Comparison of ENCODE assay signal across 8 cellular contexts in the genomic region with DNA sequence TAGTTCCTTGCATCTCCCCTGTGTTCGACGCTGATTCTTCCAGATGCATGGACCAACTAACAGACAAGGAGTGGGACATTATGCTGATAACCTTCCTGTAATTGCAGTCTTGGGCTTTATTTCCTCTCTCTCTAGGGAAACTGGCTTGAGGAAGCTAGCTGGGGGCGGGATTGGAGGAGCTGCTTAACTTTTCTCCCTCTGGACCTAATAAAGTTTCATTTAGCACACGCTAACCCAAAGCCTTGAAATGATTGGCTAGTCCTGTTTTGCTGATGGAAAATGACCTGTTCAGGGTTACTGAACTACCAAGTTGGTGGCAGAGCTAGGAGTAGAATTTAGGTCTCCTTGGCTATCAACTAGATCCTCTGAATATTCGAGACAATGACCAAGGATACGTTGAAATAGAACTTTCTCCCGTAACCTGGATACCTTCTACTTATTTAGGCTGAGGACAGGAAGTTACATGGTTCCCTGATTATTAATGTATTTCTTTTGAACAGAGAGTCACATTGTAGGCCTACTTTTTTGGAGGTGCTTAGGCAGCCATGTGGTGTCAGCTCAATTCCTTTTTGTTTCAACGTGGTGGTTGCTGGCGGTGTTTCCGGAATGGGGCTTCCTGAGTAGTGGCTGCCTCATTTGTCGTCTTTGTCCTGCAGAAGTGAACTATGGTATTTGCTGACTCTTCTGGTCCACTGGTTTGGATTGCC. TPM values are rescaled to one million over a fixed set of nuclear protein-coding genes. Genes with fewer than 3 reads are reported as not detected.
DNase-seq lines count a peak whose midpoint lies in the region; ATAC-seq and TF ChIP-seq lines count a peak whose summit lies in the region.

No MANE protein-coding gene starts in this region.

- H3K27ac ChIP-seq in H9 (ENCODE audit: insufficient read length, low read depth, low read length) (no peak overlapping the region), skin epidermis (peak overlapping the region in 9 of 21 experiments; percentile 5 to 91 (median 21))

- H3K9me3 ChIP-seq in H9 (ENCODE audit: control insufficient read depth, low read depth, low read length), result peaks cover 6% of the 10 kb centered on the region

- peaks cover 61 to 63% of the 10 kb centered on the region in 2 experiments for H3K9me3 Mint-ChIP-seq in H9

- H3K79me1 ChIP-seq in H9 (ENCODE audit: insufficient read depth, low read depth, low read length, poor library complexity, severe bottlenecking), result no peaks in the 10 kb centered on the region

- H3K4ac ChIP-seq in H9 (ENCODE audit: low read depth, low read length), result no peak overlapping the region

- H2BK12ac ChIP-seq in H9 (ENCODE audit: insufficient read length, low read depth, low read length), result no peak overlapping the region

- POLR2A ChIA-PET in HEK293T (lab: Yijun Ruan, JAX), result interaction anchor here (2.3 kb wide), 1 partner anchor 34 kb away, joined by 8 read pairs; a partner anchor contains a TSS

- peak overlapping the region; percentile 76 for H3K4me2 ChIP-seq in H9 (ENCODE audit: insufficient read depth, insufficient read length, low read length)

- H3K27me3 ChIP-seq in H9 (ENCODE audit: insufficient read depth, low read length), result no peaks in the 10 kb centered on the region

- no peak overlapping the region for H2BK20ac ChIP-seq in H9 (ENCODE audit: low read depth, low read length, poor library complexity, severe bottlenecking)

- no peaks in the 10 kb centered on the region for H3K27me3 Mint-ChIP-seq in H9 (ENCODE audit: low read depth)

- no peak overlapping the region for H2AK5ac ChIP-seq in H9 (ENCODE audit: insufficient read length, low read length)

- no peak overlapping the region for H4K8ac ChIP-seq in H9 (replicated peaks; ENCODE audit: insufficient read length, low read depth, low read length)

- H3K23me2 ChIP-seq in H9 (ENCODE audit: insufficient read length, low read depth, low read length, poor library complexity, severe bottlenecking), result peaks cover 4% of the 10 kb centered on the region

- no peak overlapping the region for H3T11ph ChIP-seq in H9 (ENCODE audit: low read length)

- WGBS in H9 (ENCODE audit: extremely low coverage, insufficient read length, low lambda C conversion rate), result no CpG with 5 or more reads among the region's 11 CpGs

- H3K4me3 ChIP-seq in epithelial cell of esophagus (ENCODE audit: low read length) (peak overlapping the region; percentile 90), skin epidermis (peak overlapping the region; percentile 55 to 89 (median 71))

- no peak overlapping the region for H3K23ac ChIP-seq in H9 (ENCODE audit: insufficient read length, low read depth, low read length)

- peaks cover 2% of the 10 kb centered on the region for H4K20me1 ChIP-seq in H9 (ENCODE audit: control insufficient read depth, insufficient read depth, insufficient read length)

- H4K5ac ChIP-seq in H9 (ENCODE audit: insufficient read length, low read depth, low read length), result no peak overlapping the region

- H2BK120ac ChIP-seq in H9 (ENCODE audit: low read depth, low read length, poor library complexity, severe bottlenecking), result no peak overlapping the region

- ATAC-seq in HG03159 (IDR thresholded peaks at IDR 0.05; ENCODE audit: unreplicated experiment), result no peak

- H2BK15ac ChIP-seq in H9 (ENCODE audit: low read depth, low read length), result no peak overlapping the region

- no peak overlapping the region for H2AFZ ChIP-seq in H9 (ENCODE audit: low read length)

- no peaks in the 10 kb centered on the region for H3K4me1 ChIP-seq in H9 (ENCODE audit: insufficient read depth, low read length)

- 0 out of 7 replicates have a peak overlapping the region, but pooled peaks of 1 of the 3 experiments have one; percentile 12 for H3K27ac Mint-ChIP-seq in H9

- no peak for TF ChIP-seq CTCF in H9 (conservative IDR thresholded peaks at IDR 0.05)
- TF ChIP-seq CTCF in epithelial cell of esophagus (IDR thresholded peaks at IDR 0.05; ENCODE audit: insufficient read depth, low read depth, low read length, missing control alignments), result no peak

- no peak overlapping the region for H3K56ac ChIP-seq in H9 (ENCODE audit: insufficient read length, low read depth, low read length)

- H3K4me3 Mint-ChIP-seq in H9, result peak overlapping the region; percentile 86 to 88

- H4K91ac ChIP-seq in H9 (ENCODE audit: insufficient read length, low read depth, low read length), result no peak overlapping the region

- H2BK5ac ChIP-seq in H9 (ENCODE audit: insufficient read length, low read length), result no peak overlapping the region

- DNase-seq in H9, result no peak
- DNase-seq in T-helper 2 cell, result peak in 3 of 5 experiments; percentile 13 to 58 (median 21)
- DNase-seq in epithelial cell of esophagus (ENCODE audit: low read depth), result no peak
- DNase-seq in NCI-H2029 treated with DMSO at 0.1 percent for 48 hours (lab: John Stamatoyannopoulos, UW), result no peak
- no peak for DNase-seq in HEK293T (ENCODE audit: extremely low spot score)
- no peak for DNase-seq in NCI-H345 treated with DMSO at 0.1 percent for 48 hours (lab: John Stamatoyannopoulos, UW; ENCODE audit: unreplicated experiment)

- no peak overlapping the region for H3K14ac ChIP-seq in H9 (ENCODE audit: insufficient read depth, low read length)

- CTCF ChIA-PET in HEK293T (lab: Yijun Ruan, JAX), result no interaction called here

- peaks cover 32 to 38% (median 35%) of the 10 kb centered on the region in 3 experiments for H3K36me3 Mint-ChIP-seq in H9 (ENCODE audit: insufficient read depth in 1 of 3, low read depth in 3 of 3)

- no peak overlapping the region for H3K9ac ChIP-seq in H9 (ENCODE audit: extremely low read depth, insufficient read length, low read length)

- H3K79me2 ChIP-seq in H9 (ENCODE audit: insufficient read depth, low read length), result peaks cover 46% of the 10 kb centered on the region

- H3K4me1 Mint-ChIP-seq in H9, result peaks cover 24 to 40% of the 10 kb centered on the region in 2 experiments

- no peak overlapping the region for H3K18ac ChIP-seq in H9 (ENCODE audit: insufficient read length, low read depth, low read length)

TF ChIP-seq in HEK293T, 16 proteins besides CTCF, POLR2A, EP300 and RAD21:
- TF ChIP-seq FOXA1 (IDR thresholded peaks at IDR 0.05), result no peak
- TF ChIP-seq TARDBP (IDR thresholded peaks at IDR 0.05), result no peak

RNA-seq across cellular contexts. Expression of a gene that starts 2.0 kb away (rescaled TPM):
- total RNA-seq in H9 (2021), result 564 and 581 TPM in 2 replicates

RNA-seq across cellular contexts. Expression of a gene that starts 33.4 kb away (rescaled TPM):
- 33.1 and 34.9 TPM in 2 replicates for total RNA-seq in H9 (2021)

Comparison
In these comparisons a context has a peak if more than half of its experiments do, and no peak if none do; other contexts are left out.
1. DNase-seq: peak in T-helper 2 cell (3 of 5); none in H9 (single experiment), epithelial cell of esophagus (single experiment), NCI-H2029 treated with DMSO at 0.1 percent for 48 hours (single experiment), HEK293T (single experiment) and NCI-H345 treated with DMSO at 0.1 percent for 48 hours (single experiment).